20 cellular contexts compared by ENCODE assay signal in genomic region chr9:21685502-21685901, GRCh38.
DNase-seq lines count a peak whose midpoint lies in the region; ATAC-seq and TF ChIP-seq lines count a peak whose summit lies in the region.
"Had no signal": no experiment of that assay in that cellular context is flagged by ENCODE, and none has a peak within 500 bp of the region (broad histone marks: within the 10 kb centered on the region; RNA-seq: fewer than 3 reads in every experiment).

No MANE protein-coding gene starts in this region.

- in situ Hi-C loops in astrocyte of the spinal cord (cut with HindIII; ENCODE audit: low sequenced_read_pairs): no loop called here

- CTCF ChIA-PET in activated CD8-positive, alpha-beta T cell treated with anti-CD3 and anti-CD28 coated beads for 36 hours (lab: Charles Lee): interaction anchor here (1.0 to 1.1 kb wide), 2 partner anchors 13 to 31 kb away, joined by 3 read pairs; no protein-coding TSS in a partner anchor
- CTCF ChIA-PET in activated CD8-positive, alpha-beta T cell treated with anti-CD3 and anti-CD28 coated beads, Interleukin-2, amount 10 ng/mL, durations not matched to agents 7 days and 5 days (lab: Charles Lee): no interaction called here
- CTCF ChIA-PET in PC-3 (lab: Charles Lee): no interaction called here

- H3K4me2 ChIP-seq in PC-3 (ENCODE audit: low read length): peak overlapping the region; percentile 58
- no peak overlapping the region for H3K4me2 ChIP-seq in neural progenitor cell

- TF ChIP-seq CTCF in activated CD8-positive, alpha-beta T cell treated with anti-CD3 and anti-CD28 coated beads for 36 hours (IDR thresholded peaks at IDR 0.05): no peak
- TF ChIP-seq CTCF in PC-3 (conservative IDR thresholded peaks at IDR 0.05; ENCODE audit: low read depth, low read length): no peak
- no peak for TF ChIP-seq CTCF in astrocyte of the spinal cord (IDR thresholded peaks at IDR 0.05; ENCODE audit: low read depth, low read length)
- no peak for TF ChIP-seq CTCF in neural progenitor cell (IDR thresholded peaks at IDR 0.05)
- no peak for TF ChIP-seq CTCF in BE2C (IDR thresholded peaks at IDR 0.05; ENCODE audit: low read depth, low read length)

- H3K4me1 Mint-ChIP-seq in activated CD8-positive, alpha-beta T cell treated with anti-CD3 and anti-CD28 coated beads for 36 hours (ENCODE audit: low read depth): peaks cover 70% of the 10 kb centered on the region
- peaks cover 23% of the 10 kb centered on the region for H3K4me1 Mint-ChIP-seq in activated CD8-positive, alpha-beta T cell treated with anti-CD3 and anti-CD28 coated beads, Interleukin-2, amount 10 ng/mL, durations not matched to agents 7 days and 5 days (ENCODE audit: low read depth)
- H3K4me1 Mint-ChIP-seq in neural progenitor cell: no peaks in the 10 kb centered on the region
- H3K4me1 Mint-ChIP-seq: B cell had no signal

- DNase-seq in activated CD8-positive, alpha-beta T cell treated with anti-CD3 and anti-CD28 coated beads for 36 hours: no peak
- no peak for DNase-seq in activated CD8-positive, alpha-beta T cell treated with anti-CD3 and anti-CD28 coated beads, Interleukin-2, amount 10 ng/mL, durations not matched to agents 7 days and 5 days
- no peak for DNase-seq in PC-3
- DNase-seq in astrocyte of the spinal cord (ENCODE audit: low read depth, low spot score): peak; percentile 48
- DNase-seq in neural progenitor cell (ENCODE audit: low spot score): peak; percentile 16
- no peak for DNase-seq in BE2C
- no peak for DNase-seq in glomerular visceral epithelial cell (ENCODE audit: extremely low spot score)
- DNase-seq in medulla oblongata (ENCODE audit: extremely low spot score): no peak
- DNase-seq: DMS79; effector CD8-positive, alpha-beta T cell; GF-D8; H9; lower lobe of right lung; NCI-H1694; NCI-H510A; T-helper 17 cell had no signal

- H3K9ac ChIP-seq in PC-3 (ENCODE audit: low read length) (peak overlapping the region; percentile 56), neural progenitor cell (no peak overlapping the region)

- peak overlapping the region; percentile 37 for H3K27ac Mint-ChIP-seq in activated CD8-positive, alpha-beta T cell treated with anti-CD3 and anti-CD28 coated beads for 36 hours
- no peak overlapping the region for H3K27ac Mint-ChIP-seq in activated CD8-positive, alpha-beta T cell treated with anti-CD3 and anti-CD28 coated beads, Interleukin-2, amount 10 ng/mL, durations not matched to agents 7 days and 5 days
- H3K27ac Mint-ChIP-seq in neural progenitor cell: no peak overlapping the region
- H3K27ac Mint-ChIP-seq: B cell, H9, T-helper 17 cell had no signal

- H3K27me3 Mint-ChIP-seq in activated CD8-positive, alpha-beta T cell treated with anti-CD3 and anti-CD28 coated beads for 36 hours: no peaks in the 10 kb centered on the region
- peaks cover 1% of the 10 kb centered on the region for H3K27me3 Mint-ChIP-seq in activated CD8-positive, alpha-beta T cell treated with anti-CD3 and anti-CD28 coated beads, Interleukin-2, amount 10 ng/mL, durations not matched to agents 7 days and 5 days (ENCODE audit: low read depth)
- no peaks in the 10 kb centered on the region for H3K27me3 Mint-ChIP-seq in neural progenitor cell (ENCODE audit: insufficient read depth, low read depth)
- H3K27me3 Mint-ChIP-seq: activated CD4-positive, alpha-beta T cell treated with anti-CD3 and anti-CD28 coated beads for 36 hours; B cell had no signal

- intact Hi-C loops in activated CD8-positive, alpha-beta T cell treated with anti-CD3 and anti-CD28 coated beads for 36 hours (cut with micrococcal nuclease): loop anchor here (10.0 kb wide), 1 partner anchor 221 kb away; no protein-coding TSS in a partner anchor
- intact Hi-C loops in PC-3 (cut with micrococcal nuclease): no loop called here

- H3K27me3 ChIP-seq in PC-3 (ENCODE audit: low read length) (no peaks in the 10 kb centered on the region), neural progenitor cell (no peaks in the 10 kb centered on the region), BE2C (no peaks in the 10 kb centered on the region)

- no peaks in the 10 kb centered on the region for H4K20me1 ChIP-seq in PC-3 (ENCODE audit: low read length)
- no peaks in the 10 kb centered on the region for H4K20me1 ChIP-seq in neural progenitor cell (ENCODE audit: low read depth)

- H3K79me2 ChIP-seq in PC-3 (ENCODE audit: low read length): peaks cover 62% of the 10 kb centered on the region
- H3K79me2 ChIP-seq in neural progenitor cell (ENCODE audit: low read depth): no peaks in the 10 kb centered on the region

- POLR2A ChIA-PET in activated CD8-positive, alpha-beta T cell treated with anti-CD3 and anti-CD28 coated beads for 36 hours (lab: Charles Lee): no interaction called here
- POLR2A ChIA-PET in activated CD8-positive, alpha-beta T cell treated with anti-CD3 and anti-CD28 coated beads, Interleukin-2, amount 10 ng/mL, durations not matched to agents 7 days and 5 days (lab: Charles Lee): no interaction called here
- POLR2A ChIA-PET in PC-3 (lab: Charles Lee; ENCODE audit: unreplicated experiment): interaction anchor here (0.6 kb wide), 2 partner anchors 18 to 132 kb away, joined by 3 read pairs; no protein-coding TSS in a partner anchor

- H3K36me3 ChIP-seq in PC-3 (ENCODE audit: low read depth, low read length) (no peaks in the 10 kb centered on the region), neural progenitor cell (no peaks in the 10 kb centered on the region), BE2C (no peaks in the 10 kb centered on the region)
- H3K36me3 ChIP-seq: lower lobe of right lung, neutrophil had no signal

- H2AFZ ChIP-seq in PC-3 (ENCODE audit: low read length): no peak overlapping the region
- no peak overlapping the region for H2AFZ ChIP-seq in neural progenitor cell (replicated peaks)

- no peaks in the 10 kb centered on the region for H3K9me3 Mint-ChIP-seq in activated CD8-positive, alpha-beta T cell treated with anti-CD3 and anti-CD28 coated beads for 36 hours
- H3K9me3 Mint-ChIP-seq in activated CD8-positive, alpha-beta T cell treated with anti-CD3 and anti-CD28 coated beads, Interleukin-2, amount 10 ng/mL, durations not matched to agents 7 days and 5 days (ENCODE audit: insufficient read depth): no peaks in the 10 kb centered on the region
- H3K9me3 Mint-ChIP-seq in neural progenitor cell: no peaks in the 10 kb centered on the region
- H3K9me3 Mint-ChIP-seq: H9 had no signal

- H3K9me3 ChIP-seq in PC-3 (ENCODE audit: low read length) (no peaks in the 10 kb centered on the region), neural progenitor cell (ENCODE audit: low read depth) (no peaks in the 10 kb centered on the region), BE2C (no peaks in the 10 kb centered on the region)
- H3K9me3 ChIP-seq: lower lobe of right lung, neutrophil had no signal

- no TSS peak for BruUV-seq in PC-3 (replicated peaks; lab: Mats Ljungman, UMichigan)

- no peak for ATAC-seq in activated CD8-positive, alpha-beta T cell treated with anti-CD3 and anti-CD28 coated beads for 36 hours
- ATAC-seq in activated CD8-positive, alpha-beta T cell treated with anti-CD3 and anti-CD28 coated beads, Interleukin-2, amount 10 ng/mL, durations not matched to agents 7 days and 5 days: no peak
- no peak for ATAC-seq in PC-3
- ATAC-seq: T-helper 17 cell had no signal

- H3K4me3 Mint-ChIP-seq in activated CD8-positive, alpha-beta T cell treated with anti-CD3 and anti-CD28 coated beads for 36 hours: no peak overlapping the region
- H3K4me3 Mint-ChIP-seq in activated CD8-positive, alpha-beta T cell treated with anti-CD3 and anti-CD28 coated beads, Interleukin-2, amount 10 ng/mL, durations not matched to agents 7 days and 5 days: no peak overlapping the region
- no peak overlapping the region for H3K4me3 Mint-ChIP-seq in neural progenitor cell
- H3K4me3 Mint-ChIP-seq: activated CD4-positive, alpha-beta T cell treated with anti-CD3 and anti-CD28 coated beads for 36 hours; B cell; H9; T-helper 17 cell had no signal

- H3K9me2 ChIP-seq in PC-3 (replicated peaks; ENCODE audit: low read length): no peaks in the 10 kb centered on the region

- H3F3A ChIP-seq in PC-3 (ENCODE audit: low read length, unreplicated experiment) (peaks cover 18% of the 10 kb centered on the region), neural progenitor cell (ENCODE audit: low read depth) (no peaks in the 10 kb centered on the region)

- no peak overlapping the region for H3K4me3 ChIP-seq in PC-3 (ENCODE audit: low read length)
- H3K4me3 ChIP-seq in astrocyte of the spinal cord (ENCODE audit: low read depth, low read length): no peak overlapping the region
- H3K4me3 ChIP-seq in neural progenitor cell: no peak overlapping the region
- no peak overlapping the region for H3K4me3 ChIP-seq in BE2C (ENCODE audit: low read depth, low read length)
- H3K4me3 ChIP-seq: lower lobe of right lung, skin epidermis had no signal

- no peaks in the 10 kb centered on the region for H3K36me3 Mint-ChIP-seq in activated CD8-positive, alpha-beta T cell treated with anti-CD3 and anti-CD28 coated beads for 36 hours (ENCODE audit: low read depth)
- no peaks in the 10 kb centered on the region for H3K36me3 Mint-ChIP-seq in activated CD8-positive, alpha-beta T cell treated with anti-CD3 and anti-CD28 coated beads, Interleukin-2, amount 10 ng/mL, durations not matched to agents 7 days and 5 days (ENCODE audit: low read depth)
- H3K36me3 Mint-ChIP-seq in neural progenitor cell: no peaks in the 10 kb centered on the region

- H3K4me1 ChIP-seq in PC-3 (ENCODE audit: insufficient read depth, low read length) (peaks cover 93% of the 10 kb centered on the region), neural progenitor cell (peaks cover 6% of the 10 kb centered on the region), BE2C (no peaks in the 10 kb centered on the region)
- H3K4me1 ChIP-seq: lower lobe of right lung had no signal

- peak overlapping the region; percentile 96 for H3K27ac ChIP-seq in PC-3 (ENCODE audit: low read length)
- no peak overlapping the region for H3K27ac ChIP-seq in neural progenitor cell
- H3K27ac ChIP-seq: lower lobe of right lung, neutrophil had no signal

Comparison
In these comparisons a context has a peak if more than half of its experiments do, and no peak if none do; other contexts are left out.
1. DNase-seq: peak in astrocyte of the spinal cord (single experiment) and neural progenitor cell (single experiment); none in activated CD8-positive, alpha-beta T cell treated with anti-CD3 and anti-CD28 coated beads for 36 hours (single experiment), activated CD8-positive, alpha-beta T cell treated with anti-CD3 and anti-CD28 coated beads, Interleukin-2, amount 10 ng/mL, durations not matched to agents 7 days and 5 days (single experiment), PC-3 (single experiment), BE2C (single experiment), glomerular visceral epithelial cell (single experiment) and medulla oblongata (single experiment).